ENCODE assay signal across 20 cellular contexts in genomic region chr17:14316131-14316854, GRCh38. TPM values are rescaled to one million over a fixed set of nuclear protein-coding genes. Genes with fewer than 3 reads are reported as not detected.
A peak's percentile ranks its signal among the peaks of the same experiment; 100 is the strongest.
DNase-seq lines count a peak whose midpoint lies in the region; ATAC-seq and TF ChIP-seq lines count a peak whose summit lies in the region.
"Had no signal": no experiment of that assay in that cellular context is flagged by ENCODE, and none has a peak within 500 bp of the region (broad histone marks: within the 10 kb centered on the region; RNA-seq: fewer than 3 reads in every experiment).

No MANE protein-coding gene starts in this region.

- no peak overlapping the region for H3K4me3 Mint-ChIP-seq in activated CD4-positive, alpha-beta T cell treated with anti-CD3 and anti-CD28 coated beads for 36 hours
- H3K4me3 Mint-ChIP-seq in T-cell (peak overlapping the region in 1 of 3 donors; percentile 52), neural progenitor cell (peak overlapping the region; percentile 36)
- H3K4me3 Mint-ChIP-seq: activated CD4-positive, alpha-beta T cell treated with anti-CD3 and anti-CD28 coated beads, Interleukin-2, amount 10 ng/mL, durations not matched to agents 24 days and 14 days; T-helper 2 cell treated with Interferon-gamma antibody and Interleukin-4, amounts not matched to agents 5 μg/mL and 100 μg/mL, for 36 hours had no signal

- no peak for TF ChIP-seq CTCF in neural progenitor cell (IDR thresholded peaks at IDR 0.05)

- H3K27me3 ChIP-seq in neural progenitor cell, result no peaks in the 10 kb centered on the region

- peaks cover 43% of the 10 kb centered on the region for H3K79me2 ChIP-seq in neural progenitor cell (ENCODE audit: low read depth)

- peaks cover 24% of the 10 kb centered on the region for H3F3A ChIP-seq in neural progenitor cell (ENCODE audit: low read depth)

- peaks cover 74% of the 10 kb centered on the region for H3K4me1 Mint-ChIP-seq in activated CD4-positive, alpha-beta T cell treated with anti-CD3 and anti-CD28 coated beads for 36 hours
- H3K4me1 Mint-ChIP-seq in T-cell (peaks cover 80 to 88% (median 88%) of the 10 kb centered on the region in 3 donors), neural progenitor cell (peaks cover 51% of the 10 kb centered on the region)

- no peak overlapping the region for H2AFZ ChIP-seq in neural progenitor cell (replicated peaks)

- H3K4me1 ChIP-seq in neural progenitor cell, result peaks cover 40% of the 10 kb centered on the region

- H3K4me3 ChIP-seq in neural progenitor cell, result no peak overlapping the region
- H3K4me3 ChIP-seq: coronary artery, thoracic aorta had no signal

- peak overlapping the region; percentile 15 for H3K27ac Mint-ChIP-seq in activated CD4-positive, alpha-beta T cell treated with anti-CD3 and anti-CD28 coated beads for 36 hours
- peak overlapping the region; percentile 29 to 50 for H3K27ac Mint-ChIP-seq in T-cell
- peak overlapping the region; percentile 98 for H3K27ac Mint-ChIP-seq in neural progenitor cell
- H3K27ac Mint-ChIP-seq: activated CD4-positive, alpha-beta T cell treated with anti-CD3 and anti-CD28 coated beads, Interleukin-2, amount 10 ng/mL, durations not matched to agents 24 days and 14 days; T-helper 2 cell treated with Interferon-gamma antibody and Interleukin-4, amounts not matched to agents 5 μg/mL and 100 μg/mL, for 36 hours had no signal

- no peak for ATAC-seq in activated CD4-positive, alpha-beta T cell treated with anti-CD3 and anti-CD28 coated beads for 36 hours
- ATAC-seq in T-cell (replicated peaks in 1 of 4) (no peak), HG02884 (IDR thresholded peaks at IDR 0.05; ENCODE audit: unreplicated experiment) (no peak)
- ATAC-seq: Right ventricle myocardium inferior had no signal

- intact Hi-C loops in activated CD4-positive, alpha-beta T cell treated with anti-CD3 and anti-CD28 coated beads for 36 hours (cut with DNase I, micrococcal nuclease), result no loop called here

- H3K27ac ChIP-seq in neural progenitor cell, result peak overlapping the region; percentile 49
- H3K27ac ChIP-seq: coronary artery, thoracic aorta had no signal

- CTCF ChIA-PET in activated CD4-positive, alpha-beta T cell treated with anti-CD3 and anti-CD28 coated beads for 36 hours (lab: Charles Lee), result interaction anchor here (0.6 to 1.9 kb wide), 2 partner anchors 14 to 15 kb away, joined by 3 to 6 read pairs; partner anchors contain the start of gene HS3ST3B1
- CTCF ChIA-PET in T-cell (lab: Charles Lee), result interaction anchor here in 1 of 2 donors (0.6 kb wide), 1 partner anchor 556 kb away, joined by 3 read pairs; no protein-coding TSS in a partner anchor

- POLR2A ChIA-PET in activated CD4-positive, alpha-beta T cell treated with anti-CD3 and anti-CD28 coated beads for 36 hours (lab: Charles Lee), result no interaction called here
- POLR2A ChIA-PET in T-cell (lab: Charles Lee), result interaction anchor here (0.5 to 1.6 kb wide), 2 partner anchors 16 to 412 kb away, joined by 4 to 7 read pairs; partner anchors contain the start of gene HS3ST3B1 (in 1 of the 2)

- no peaks in the 10 kb centered on the region for H3K9me3 Mint-ChIP-seq in activated CD4-positive, alpha-beta T cell treated with anti-CD3 and anti-CD28 coated beads for 36 hours (ENCODE audit: low read depth)
- H3K9me3 Mint-ChIP-seq in T-cell (no peaks in the 10 kb centered on the region), neural progenitor cell (peaks cover 11% of the 10 kb centered on the region)
- H3K9me3 Mint-ChIP-seq: activated CD4-positive, alpha-beta T cell treated with anti-CD3 and anti-CD28 coated beads, Interleukin-2, amount 10 ng/mL, durations not matched to agents 24 days and 14 days; T-helper 2 cell treated with Interferon-gamma antibody and Interleukin-4, amounts not matched to agents 5 μg/mL and 100 μg/mL, for 36 hours had no signal

- no peaks in the 10 kb centered on the region for H3K9me3 ChIP-seq in neural progenitor cell (ENCODE audit: low read depth)
- H3K9me3 ChIP-seq: thoracic aorta had no signal

- H3K36me3 Mint-ChIP-seq in activated CD4-positive, alpha-beta T cell treated with anti-CD3 and anti-CD28 coated beads for 36 hours (ENCODE audit: low read depth), result peaks cover 14% of the 10 kb centered on the region
- H3K36me3 Mint-ChIP-seq in T-cell (peaks cover 38% of the 10 kb centered on the region), neural progenitor cell (peaks cover 24% of the 10 kb centered on the region)

- no peak for DNase-seq in activated CD4-positive, alpha-beta T cell treated with anti-CD3 and anti-CD28 coated beads for 36 hours
- no peak for DNase-seq in activated CD4-positive, alpha-beta T cell treated with anti-CD3 and anti-CD28 coated beads, Interleukin-2, amount 50 U/mL, for 4 hours
- DNase-seq in T-cell, result no peak
- peak; percentile 41 for DNase-seq in fibroblast of peridontal ligament (ENCODE audit: extremely low read depth)
- peak; percentile 26 for DNase-seq in neural progenitor cell (ENCODE audit: low spot score)
- DNase-seq in SIG-M5 treated with dmso at 0.1 percent for 504 hours (lab: John Stamatoyannopoulos, UW; ENCODE audit: unreplicated experiment), result no peak
- DNase-seq in KG1 (lab: John Stamatoyannopoulos, UW), result no peak
- DNase-seq: activated CD4-positive, alpha-beta T cell treated with anti-CD3 and anti-CD28 coated beads, Interleukin-2, amount 10 ng/mL, durations not matched to agents 24 days and 14 days; amygdala; COR-L47; head of caudate nucleus; Karpas-422; NCI-H2029 treated with DMSO at 0.1 percent for 48 hours; NCI-H748 treated with DMSO at 0.1 percent for 48 hours; stimulated activated CD4-positive, alpha-beta T cell treated with anti-CD3 and anti-CD28 coated beads, Interleukin-1b, Interleukin-23, amount 100 ng/mL, for 48 hours had no signal

- peak overlapping the region; percentile 62 for H3K4me2 ChIP-seq in neural progenitor cell

- peaks cover 34% of the 10 kb centered on the region for H4K20me1 ChIP-seq in neural progenitor cell (ENCODE audit: low read depth)

- no peaks in the 10 kb centered on the region for H3K27me3 Mint-ChIP-seq in activated CD4-positive, alpha-beta T cell treated with anti-CD3 and anti-CD28 coated beads for 36 hours
- no peaks in the 10 kb centered on the region for H3K27me3 Mint-ChIP-seq in T-cell
- peaks cover 2% of the 10 kb centered on the region for H3K27me3 Mint-ChIP-seq in neural progenitor cell (ENCODE audit: insufficient read depth, low read depth)
- H3K27me3 Mint-ChIP-seq: activated CD4-positive, alpha-beta T cell treated with anti-CD3 and anti-CD28 coated beads, Interleukin-2, amount 10 ng/mL, durations not matched to agents 24 days and 14 days had no signal

- no peaks in the 10 kb centered on the region for H3K36me3 ChIP-seq in neural progenitor cell
- H3K36me3 ChIP-seq: thoracic aorta had no signal

- no peak overlapping the region for H3K9ac ChIP-seq in neural progenitor cell

RNA-seq across cellular contexts. Expression of gene HS3ST3B1, which starts 15.4 kb away (rescaled TPM):
- total RNA-seq in activated CD4-positive, alpha-beta T cell treated with anti-CD3 and anti-CD28 coated beads for 36 hours, result 1 to 10 TPM; 5.0 to 5.7 TPM
- 10 to 100 TPM; 12.9 to 35.1 (median 25.1) TPM for total RNA-seq in T-cell
- 21.2 and 21.5 TPM in 2 replicates for total RNA-seq in neural progenitor cell (ENCODE audit: low replicate concordance)

Comparison
In these comparisons a context has a peak if more than half of its experiments do, and no peak if none do; other contexts are left out.
1. DNase-seq: peak in fibroblast of peridontal ligament (single experiment) and neural progenitor cell (single experiment); none in activated CD4-positive, alpha-beta T cell treated with anti-CD3 and anti-CD28 coated beads for 36 hours (single experiment), activated CD4-positive, alpha-beta T cell treated with anti-CD3 and anti-CD28 coated beads, Interleukin-2, amount 50 U/mL, for 4 hours (0 of 2), T-cell (0 of 34), SIG-M5 treated with dmso at 0.1 percent for 504 hours (single experiment) and KG1 (single experiment).
2. H3K27ac Mint-ChIP-seq: peak in every context shown above with its lines; median percentile 98 in neural progenitor cell; 40 in T-cell; 15 in activated CD4-positive, alpha-beta T cell treated with anti-CD3 and anti-CD28 coated beads for 36 hours.